Comparison of ENCODE assay signal across 30 cellular contexts in genomic region chr3:189897406-189897805, GRCh38.
"Had no signal": no experiment of that assay in that cellular context is flagged by ENCODE, and none has a peak within 500 bp of the region (broad histone marks: within the 10 kb centered on the region; RNA-seq: fewer than 3 reads in every experiment).

No MANE protein-coding gene starts in this region.

- DNase-seq: activated CD4-positive, alpha-beta T cell treated with anti-CD3 and anti-CD28 coated beads, Interleukin-2, amount 10 ng/mL, durations not matched to agents 7 days and 5 days; activated CD4-positive, alpha-beta T cell treated with anti-CD3 and anti-CD28 coated beads, Interleukin-2, amount 50 U/mL, for 48 hours; activated CD8-positive, alpha-beta T cell treated with anti-CD3 and anti-CD28 coated beads, Interleukin-2, amount 10 ng/mL, durations not matched to agents 7 days and 5 days; activated gamma-delta T cell treated with Interleukin-2 at 50 U/mL for 16 hours; activated naive CD4-positive, alpha-beta T cell treated with anti-CD3 and anti-CD28 coated beads for 36 hours; activated T-cell treated with anti-CD3 and anti-CD28 coated beads, Interleukin-2, amount 50 U/mL, for 24 hours; adrenal gland; body of pancreas; cerebellar nuclear complex; Kasumi-1; MG63; NCI-H1048; NCI-H1105 treated with DMSO at 0.1 percent for 48 hours; NCI-H1436; NCI-H1694; NCI-H1930; NCI-H510A; NCI-H526; NCI-H748 treated with DMSO at 0.1 percent for 48 hours; NK-92 treated with Interleukin-12 subunit alpha and Interleukin-12 subunit beta, amount 100 ng/mL, for 24 hours; PC-3; Peyer's patch; Right ventricle myocardium superior; SK-N-SH had no signal

- H3K9me3 Mint-ChIP-seq: activated naive CD4-positive, alpha-beta T cell treated with anti-CD3 and anti-CD28 coated beads for 36 hours; activated naive CD4-positive, alpha-beta T cell treated with anti-CD3 and anti-CD28 coated beads, Interleukin-2, amount 50 U/mL, for 72 hours; activated T-cell treated with anti-CD3 and anti-CD28 coated beads, Interleukin-2, amount 50 U/mL, for 24 hours; activated T-helper 2 cell treated with anti-CD3 and anti-CD28 coated beads, Interferon-gamma antibody, Interleukin-2, Interleukin-4, amounts not matched to agents 10 μg/mL and 5 μg/mL and 100 μg/mL, durations not matched to agents 14 hours and 24 hours and 36 hours; T-helper 1 cell treated with Interleukin-12 subunit alpha and Interleukin-12 subunit beta and Interleukin-4 antibody, amounts not matched to agents 30 μg/mL and 1 μg/mL, for 36 hours; T-helper 2 cell treated with Interferon-gamma antibody and Interleukin-4, amounts not matched to agents 5 μg/mL and 100 μg/mL, for 36 hours had no signal

- H3K27me3 Mint-ChIP-seq: activated CD4-positive, alpha-beta T cell treated with anti-CD3 and anti-CD28 coated beads, Interleukin-2, amount 10 ng/mL, durations not matched to agents 7 days and 5 days; activated T-cell treated with anti-CD3 and anti-CD28 coated beads, Interleukin-2, amount 50 U/mL, for 24 hours had no signal

- H3K4me1 Mint-ChIP-seq: activated CD4-positive, alpha-beta T cell treated with anti-CD3 and anti-CD28 coated beads, Interleukin-2, amount 10 ng/mL, durations not matched to agents 7 days and 5 days had no signal

- H3K4me3 Mint-ChIP-seq: activated CD4-positive, alpha-beta T cell treated with anti-CD3 and anti-CD28 coated beads, Interleukin-2, amount 10 ng/mL, durations not matched to agents 7 days and 5 days; activated CD8-positive, alpha-beta T cell treated with anti-CD3 and anti-CD28 coated beads, Interleukin-2, amount 10 ng/mL, durations not matched to agents 7 days and 5 days; activated naive CD4-positive, alpha-beta T cell treated with anti-CD3 and anti-CD28 coated beads for 36 hours; activated T-cell treated with anti-CD3 and anti-CD28 coated beads, Interleukin-2, amount 50 U/mL, for 24 hours; T-helper 1 cell treated with Interleukin-12 subunit alpha and Interleukin-12 subunit beta and Interleukin-4 antibody, amounts not matched to agents 30 μg/mL and 1 μg/mL, for 36 hours; T-helper 2 cell treated with Interferon-gamma antibody and Interleukin-4, amounts not matched to agents 5 μg/mL and 100 μg/mL, for 36 hours had no signal

- H3K27ac Mint-ChIP-seq: activated CD4-positive, alpha-beta T cell treated with anti-CD3 and anti-CD28 coated beads, Interleukin-2, amount 10 ng/mL, durations not matched to agents 7 days and 5 days; activated CD8-positive, alpha-beta T cell treated with anti-CD3 and anti-CD28 coated beads, Interleukin-2, amount 10 ng/mL, durations not matched to agents 7 days and 5 days; activated naive CD4-positive, alpha-beta T cell treated with anti-CD3 and anti-CD28 coated beads for 36 hours; activated naive CD4-positive, alpha-beta T cell treated with anti-CD3 and anti-CD28 coated beads, Interleukin-2, amount 50 U/mL, for 72 hours; activated T-cell treated with anti-CD3 and anti-CD28 coated beads, Interleukin-2, amount 50 U/mL, for 24 hours; activated T-helper 2 cell treated with anti-CD3 and anti-CD28 coated beads, Interferon-gamma antibody, Interleukin-2, Interleukin-4, amounts not matched to agents 10 μg/mL and 5 μg/mL and 100 μg/mL, durations not matched to agents 14 hours and 24 hours and 36 hours; T-helper 1 cell treated with Interleukin-12 subunit alpha and Interleukin-12 subunit beta and Interleukin-4 antibody, amounts not matched to agents 30 μg/mL and 1 μg/mL, for 36 hours; T-helper 2 cell treated with Interferon-gamma antibody and Interleukin-4, amounts not matched to agents 5 μg/mL and 100 μg/mL, for 36 hours had no signal

- H3K4me3 ChIP-seq: adrenal gland, body of pancreas, breast epithelium, MG63, Peyer's patch, SJSA1 had no signal

- H3K36me3 Mint-ChIP-seq: activated naive CD4-positive, alpha-beta T cell treated with anti-CD3 and anti-CD28 coated beads, Interleukin-2, amount 50 U/mL, for 72 hours had no signal
